ENCODE assay signal across 2 cellular contexts in the genomic region with DNA sequence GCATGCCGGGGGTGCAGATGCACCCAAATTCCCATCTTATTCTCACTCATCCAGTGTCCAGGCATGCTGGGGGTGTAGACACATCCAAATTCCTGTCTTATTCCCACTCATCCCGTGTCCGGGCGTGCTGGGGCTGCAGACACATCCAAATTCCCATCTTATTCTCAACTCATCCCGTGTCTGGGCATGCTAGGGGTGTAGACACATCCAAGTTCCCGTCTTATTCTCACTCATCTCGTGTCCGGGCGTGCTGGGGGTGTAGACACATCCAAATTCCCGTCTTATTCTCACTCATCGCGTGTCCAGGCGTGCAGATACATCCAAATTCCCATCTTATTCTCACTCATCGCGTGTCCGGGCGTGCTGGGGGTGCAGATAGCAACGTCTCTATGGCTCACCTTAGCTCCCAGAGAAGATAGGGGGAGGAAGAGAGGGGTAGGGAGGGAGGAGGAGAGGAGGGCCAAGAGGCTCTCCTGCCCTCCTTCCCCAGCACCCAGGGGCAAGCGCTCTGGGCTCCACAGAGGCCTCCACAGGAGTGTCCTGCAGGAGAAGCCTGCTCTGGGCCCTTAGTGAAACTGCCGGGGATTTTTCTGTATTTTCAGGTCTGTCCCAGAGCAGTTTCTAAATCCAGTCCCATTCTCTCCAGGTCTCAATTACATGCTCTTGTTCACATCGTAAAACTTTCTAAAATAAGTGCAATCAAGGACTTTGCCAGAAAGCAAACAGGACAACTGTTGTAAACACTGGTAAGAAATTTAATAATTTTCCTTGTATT.
TF ChIP-seq lines count a peak whose summit lies in the region.

No MANE protein-coding gene starts in this region.

TF ChIP-seq in HEK293, 187 proteins besides CTCF, POLR2A, EP300 and RAD21 (continues in another document):
- TF ChIP-seq ZBTB49 (tag by site-specific recombination; IDR thresholded peaks at IDR 0.05; ENCODE audit: low read depth) (no peak), ZNF146 (tag by site-specific recombination; IDR thresholded peaks at IDR 0.05) (no peak), ZNF514 (tag by site-specific recombination; IDR thresholded peaks at IDR 0.05) (no peak), PRDM4 (tag by site-specific recombination; IDR thresholded peaks at IDR 0.05) (peak; percentile 94), ZNF707 (tag by site-specific recombination; IDR thresholded peaks at IDR 0.05) (no peak), ZBTB10 (tag by site-specific recombination; IDR thresholded peaks at IDR 0.05) (no peak)
- TF ChIP-seq, protein P1, sequence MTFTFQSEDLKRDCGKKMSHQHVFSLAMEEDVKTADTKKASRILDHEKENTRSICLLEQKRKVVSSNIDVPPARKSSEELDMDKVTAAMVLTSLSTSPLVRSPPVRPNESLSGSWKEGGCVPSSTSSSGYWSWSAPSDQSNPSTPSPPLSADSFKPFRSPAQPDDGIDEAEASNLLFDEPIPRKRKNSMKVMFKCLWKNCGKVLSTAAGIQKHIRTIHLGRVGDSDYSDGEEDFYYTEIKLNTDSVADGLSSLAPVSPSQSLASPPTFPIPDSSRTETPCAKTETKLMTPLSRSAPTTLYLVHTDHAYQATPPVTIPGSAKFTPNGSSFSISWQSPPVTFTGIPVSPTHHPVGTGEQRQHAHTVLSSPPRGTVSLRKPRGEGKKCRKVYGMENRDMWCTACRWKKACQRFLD (tag by site-specific recombination; IDR thresholded peaks at IDR 0.05) = no peak

TF ChIP-seq in H1, 55 proteins besides CTCF, POLR2A, EP300 and RAD21:
- TF ChIP-seq CHD2 (IDR thresholded peaks at IDR 0.05; ENCODE audit: low read length) (no peak), CREB1 (IDR thresholded peaks at IDR 0.05) (no peak), EZH2 (IDR thresholded peaks at IDR 0.05; ENCODE audit: low read depth, low read length, severe bottlenecking) (no peak), EGR1 (IDR thresholded peaks at IDR 0.05; ENCODE audit: borderline replicate concordance, low read depth, low read length) (no peak), YY1 (IDR thresholded peaks at IDR 0.05; ENCODE audit: low read depth, low read length) (no peak), TCF12 (IDR thresholded peaks at IDR 0.05; ENCODE audit: low read depth, low read length) (no peak), KDM5A (IDR thresholded peaks at IDR 0.05; ENCODE audit: low read length) (no peak), SIX5 (IDR thresholded peaks at IDR 0.05; ENCODE audit: low read depth, low read length) (no peak)
